ENCODE assay signal across 25 cellular contexts in genomic region chr1:94205639-94206038, GRCh38. TPM values are rescaled to one million over a fixed set of nuclear protein-coding genes. Genes with fewer than 3 reads are reported as not detected.
"Had no signal": no experiment of that assay in that cellular context is flagged by ENCODE, and none has a peak within 500 bp of the region (broad histone marks: within the 10 kb centered on the region; RNA-seq: fewer than 3 reads in every experiment).

No MANE protein-coding gene starts in this region.

- H3K9me3 ChIP-seq: ascending aorta had no signal

- H3K9me3 Mint-ChIP-seq: activated CD4-positive, alpha-beta T cell treated with anti-CD3 and anti-CD28 coated beads, Interleukin-2, amount 10 ng/mL, durations not matched to agents 24 days and 14 days; activated naive CD4-positive, alpha-beta T cell treated with anti-CD3 and anti-CD28 coated beads, Interleukin-2, amount 50 U/mL, for 24 hours; activated T-cell treated with anti-CD3 and anti-CD28 coated beads, Interleukin-2, amount 50 U/mL, for 24 hours; activated T-helper 1 cell treated with anti-CD3 and anti-CD28 coated beads, Interleukin-12 subunit alpha, Interleukin-12 subunit beta, Interleukin-2, Interleukin-4 antibody, amounts not matched to agents 30 ng/mL and 10 ng/mL and 1 ng/mL, durations not matched to agents 14 hours and 24 hours and 36 hours had no signal

- H3K36me3 Mint-ChIP-seq: activated CD8-positive, alpha-beta memory T cell treated with anti-CD3 and anti-CD28 coated beads, Interleukin-2, amount 10 ng/mL, durations not matched to agents 7 days and 5 days; activated naive CD4-positive, alpha-beta T cell treated with anti-CD3 and anti-CD28 coated beads, Interleukin-2, amount 50 U/mL, for 24 hours had no signal

- H3K27ac Mint-ChIP-seq: activated CD4-positive, alpha-beta T cell treated with anti-CD3 and anti-CD28 coated beads, Interleukin-2, amount 10 ng/mL, durations not matched to agents 24 days and 14 days; activated CD8-positive, alpha-beta memory T cell treated with anti-CD3 and anti-CD28 coated beads, Interleukin-2, amount 10 ng/mL, durations not matched to agents 7 days and 5 days; activated naive CD4-positive, alpha-beta T cell treated with anti-CD3 and anti-CD28 coated beads, Interleukin-2, amount 50 U/mL, for 24 hours; activated T-cell treated with anti-CD3 and anti-CD28 coated beads, Interleukin-2, amount 50 U/mL, for 24 hours; activated T-helper 1 cell treated with anti-CD3 and anti-CD28 coated beads, Interleukin-12 subunit alpha, Interleukin-12 subunit beta, Interleukin-2, Interleukin-4 antibody, amounts not matched to agents 30 ng/mL and 10 ng/mL and 1 ng/mL, durations not matched to agents 14 hours and 24 hours and 36 hours; T-helper 17 cell; WTC11 had no signal

- H3K4me3 ChIP-seq: ascending aorta, cardiac muscle cell had no signal

- H3K4me1 Mint-ChIP-seq: activated CD4-positive, alpha-beta T cell treated with anti-CD3 and anti-CD28 coated beads, Interleukin-2, amount 10 ng/mL, durations not matched to agents 24 days and 14 days; activated CD8-positive, alpha-beta memory T cell treated with anti-CD3 and anti-CD28 coated beads, Interleukin-2, amount 10 ng/mL, durations not matched to agents 7 days and 5 days; activated naive CD4-positive, alpha-beta T cell treated with anti-CD3 and anti-CD28 coated beads, Interleukin-2, amount 50 U/mL, for 24 hours; T-helper 17 cell had no signal

- H3K27me3 ChIP-seq: ascending aorta, brain microvascular endothelial cell, cardiac muscle cell had no signal

- H3K4me3 Mint-ChIP-seq: activated CD4-positive, alpha-beta T cell treated with anti-CD3 and anti-CD28 coated beads, Interleukin-2, amount 10 ng/mL, durations not matched to agents 24 days and 14 days; activated CD8-positive, alpha-beta memory T cell treated with anti-CD3 and anti-CD28 coated beads, Interleukin-2, amount 10 ng/mL, durations not matched to agents 7 days and 5 days; activated naive CD4-positive, alpha-beta T cell treated with anti-CD3 and anti-CD28 coated beads, Interleukin-2, amount 50 U/mL, for 24 hours; activated T-cell treated with anti-CD3 and anti-CD28 coated beads, Interleukin-2, amount 50 U/mL, for 24 hours; activated T-helper 1 cell treated with anti-CD3 and anti-CD28 coated beads, Interleukin-12 subunit alpha, Interleukin-12 subunit beta, Interleukin-2, Interleukin-4 antibody, amounts not matched to agents 30 ng/mL and 10 ng/mL and 1 ng/mL, durations not matched to agents 14 hours and 24 hours and 36 hours; T-helper 17 cell; WTC11 had no signal

- H3K27ac ChIP-seq: ascending aorta, brain microvascular endothelial cell, cardiac muscle cell had no signal

- H3K4me1 ChIP-seq: ascending aorta had no signal

- DNase-seq: activated CD4-positive, alpha-beta T cell treated with anti-CD3 and anti-CD28 coated beads, Interleukin-2, amount 10 ng/mL, durations not matched to agents 24 days and 14 days; activated CD4-positive, alpha-beta T cell treated with anti-CD3 and anti-CD28 coated beads, Interleukin-2, amount 50 U/mL, for 48 hours; activated CD4-positive, CD25-positive, alpha-beta regulatory T cell treated with anti-CD3 and anti-CD28 coated beads, Interleukin-2, amount 50 U/mL, for 72 hours; activated CD8-positive, alpha-beta memory T cell treated with anti-CD3 and anti-CD28 coated beads, Interleukin-2, amount 10 ng/mL, durations not matched to agents 7 days and 5 days; activated effector memory CD4-positive, alpha-beta T cell treated with Interleukin-2 at 50 U/mL for 16 hours; activated naive CD4-positive, alpha-beta T cell; activated T-cell treated with anti-CD3 and anti-CD28 coated beads, Interleukin-2, amount 50 U/mL, for 24 hours; amniotic stem cell; brain microvascular endothelial cell; MM.1S; NCI-H1105; NCI-H1436; NCI-H1694 treated with DMSO at 0.1 percent for 48 hours; NCI-H2029 treated with DMSO at 0.1 percent for 48 hours; NCI-H446; NCI-H524; PC-3; SIG-M5; T-helper 17 cell; T-helper 9 cell had no signal

- ATAC-seq: activated CD8-positive, alpha-beta memory T cell treated with anti-CD3 and anti-CD28 coated beads, Interleukin-2, amount 10 ng/mL, durations not matched to agents 7 days and 5 days; PC-3; T-helper 17 cell; WTC11 had no signal

RNA-seq across cellular contexts. Expression of gene ARHGAP29, which starts 31.7 kb away (rescaled TPM):
- total RNA-seq: activated CD4-positive, alpha-beta T cell treated with anti-CD3 and anti-CD28 coated beads, Interleukin-2, amount 10 ng/mL, durations not matched to agents 24 days and 14 days; activated CD8-positive, alpha-beta memory T cell treated with anti-CD3 and anti-CD28 coated beads, Interleukin-2, amount 10 ng/mL, durations not matched to agents 7 days and 5 days; activated T-helper 1 cell treated with anti-CD3 and anti-CD28 coated beads, Interleukin-12 subunit alpha, Interleukin-12 subunit beta, Interleukin-2, Interleukin-4 antibody, amounts not matched to agents 30 ng/mL and 10 ng/mL and 1 ng/mL, durations not matched to agents 14 hours and 24 hours and 36 hours had no signal
